In the genomic region with DNA sequence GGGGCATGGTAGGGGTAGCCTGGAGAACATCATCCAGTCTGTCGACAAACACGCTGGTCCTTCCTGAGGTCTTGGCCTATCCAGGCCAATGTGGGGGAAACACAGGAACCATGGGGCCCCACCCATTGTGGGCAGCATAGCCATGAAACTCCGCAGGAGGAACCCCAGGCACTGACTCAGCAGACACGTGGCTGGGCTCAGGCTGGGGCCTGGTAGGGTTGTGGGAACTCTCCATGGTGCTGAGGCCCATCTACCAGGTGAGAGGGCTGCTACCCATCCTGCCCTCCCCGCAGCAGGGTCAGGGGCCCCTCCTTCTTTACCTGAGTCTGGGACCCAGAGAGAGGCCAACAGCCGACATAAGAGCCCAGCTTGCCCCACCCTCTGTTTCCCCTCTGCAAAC, we compare ENCODE assay signal across 8 cellular contexts. TPM values are rescaled to one million over a fixed set of nuclear protein-coding genes. Genes with fewer than 3 reads are reported as not detected.
DNase-seq lines count a peak whose midpoint lies in the region; ATAC-seq, FAIRE-seq and TF ChIP-seq lines count a peak whose summit lies in the region.

No MANE protein-coding gene starts in this region.

- H3K27ac ChIP-seq in OCI-LY7 (ENCODE audit: low read depth, low read length, poor library complexity, severe bottlenecking), result no peak overlapping the region
- no peak overlapping the region for H3K27ac ChIP-seq in keratinocyte (ENCODE audit: control insufficient read depth, insufficient read depth, low read length)

- no TSS peak for BruUV-seq in OCI-LY7 (replicated peaks; lab: Mats Ljungman, UMichigan)

- no peaks in the 10 kb centered on the region for H3K9me2 ChIP-seq in OCI-LY7 (ENCODE audit: insufficient read depth, low read length)

- peak; percentile 26 for FAIRE-seq in keratinocyte (lab: Jason Lieb, UNC)

- dilution Hi-C loops in keratinocyte (cut with MboI; ENCODE audit: extremely low pct_ligation_motif_present, low sequenced_read_pairs), result no loop called here

- intact Hi-C loops in OCI-LY7 (cut with micrococcal nuclease; ENCODE audit: unreplicated experiment), result no loop called here

- H3K27me3 ChIP-seq in keratinocyte (ENCODE audit: control insufficient read depth, extremely low read depth, insufficient read depth, low read length), result peaks cover 38% of the 10 kb centered on the region

- no peaks in the 10 kb centered on the region; the same call in 1 of the 2 replicates for H4K20me1 ChIP-seq in OCI-LY7 (ENCODE audit: insufficient read depth, low read length)
- H4K20me1 ChIP-seq in keratinocyte (ENCODE audit: control insufficient read depth, extremely low read depth, insufficient read depth, low read length), result peaks cover 10% of the 10 kb centered on the region

- H3K27me3 Mint-ChIP-seq in activated T-helper 17 cell treated with anti-CD3 and anti-CD28 coated beads, Interleukin-2, amount 50 U/mL, for 72 hours, result peaks cover 15% of the 10 kb centered on the region

- TF ChIP-seq CTCF in GM13977 (IDR thresholded peaks at IDR 0.05; ENCODE audit: extremely low read depth, insufficient read depth, missing control alignments) (no peak), OCI-LY7 (conservative IDR thresholded peaks at IDR 0.05; ENCODE audit: low read length) (no peak), keratinocyte (optimal IDR thresholded peaks at IDR 0.05 in 1 of 3, IDR thresholded peaks at IDR 0.05 in 1 of 3, conservative IDR thresholded peaks at IDR 0.05 in 1 of 3; ENCODE audit: extremely low read depth in 1 of 3, insufficient read depth in 2 of 3, low read length in 3 of 3) (no peak)

- H3K4me3 Mint-ChIP-seq in activated T-helper 17 cell treated with anti-CD3 and anti-CD28 coated beads, Interleukin-2, amount 50 U/mL, for 72 hours, result no peak overlapping the region

- H3K4me3 ChIP-seq in OCI-LY7 (ENCODE audit: low read depth, low read length, poor library complexity, severe bottlenecking) (no peak overlapping the region), keratinocyte (ENCODE audit: control insufficient read depth in 2 of 3, extremely low read depth in 1 of 3, insufficient read depth in 2 of 3, low read depth in 1 of 3, low read length in 3 of 3) (no peak overlapping the region)

- H3K4me1 ChIP-seq in OCI-LY7 (ENCODE audit: insufficient read depth, low read length, poor library complexity, severe bottlenecking), result no peaks in the 10 kb centered on the region
- peaks cover 7% of the 10 kb centered on the region for H3K4me1 ChIP-seq in keratinocyte (ENCODE audit: control insufficient read depth, extremely low read depth, insufficient read depth, low read length)

- H3K9me3 ChIP-seq in OCI-LY7 (ENCODE audit: low read length), result no peaks in the 10 kb centered on the region
- H3K9me3 ChIP-seq in keratinocyte (ENCODE audit: control insufficient read depth, low read depth, low read length), result no peaks in the 10 kb centered on the region

- H3K4me2 ChIP-seq in OCI-LY7 (ENCODE audit: low read length) (no peak overlapping the region), keratinocyte (ENCODE audit: control insufficient read depth, extremely low read depth, insufficient read depth, low read depth, low read length) (no peak overlapping the region)

- peak; percentile 77 for DNase-seq in GM13977 (ENCODE audit: low spot score)
- peak; percentile 34 for DNase-seq in OCI-LY7 (ENCODE audit: low spot score)
- peak; percentile 57 for DNase-seq in keratinocyte (ENCODE audit: low read depth, low spot score)
- DNase-seq in stimulated activated CD8-positive, alpha-beta memory T cell treated with anti-CD3 and anti-CD28 coated beads, Interleukin-2, amount 100 ng/mL, for 48 hours (ENCODE audit: low read depth in 2 of 2), result peak; percentile 62 to 68
- no peak for DNase-seq in cerebellar nuclear complex (lab: John Stamatoyannopoulos, UW)
- DNase-seq in NCI-H345 (lab: John Stamatoyannopoulos, UW), result no peak

- H3K36me3 Mint-ChIP-seq in activated T-helper 17 cell treated with anti-CD3 and anti-CD28 coated beads, Interleukin-2, amount 50 U/mL, for 72 hours (ENCODE audit: low read depth), result no peaks in the 10 kb centered on the region

- peak; percentile 90 for ATAC-seq in activated T-helper 17 cell treated with anti-CD3 and anti-CD28 coated beads, Interleukin-2, amount 50 U/mL, for 72 hours (replicated peaks)
- no peak for ATAC-seq in GM21390 (IDR thresholded peaks at IDR 0.05; ENCODE audit: unreplicated experiment)

- H3K9me1 ChIP-seq in keratinocyte (ENCODE audit: control insufficient read depth, extremely low read depth, insufficient read depth, low read length), result no peaks in the 10 kb centered on the region

- H3K36me3 ChIP-seq in OCI-LY7 (ENCODE audit: insufficient read depth, low read length), result no peaks in the 10 kb centered on the region
- no peaks in the 10 kb centered on the region for H3K36me3 ChIP-seq in keratinocyte (ENCODE audit: control insufficient read depth in 2 of 2, extremely low read depth in 1 of 2, insufficient read depth in 2 of 2, low read length in 2 of 2)

- in situ Hi-C loops in GM13977 (cut with MboI; ENCODE audit: low pct_unique_long_range_greater_than_20kb, low sequenced_read_pairs, unreplicated experiment), result no loop called here

- no peak overlapping the region for H3K27ac Mint-ChIP-seq in activated T-helper 17 cell treated with anti-CD3 and anti-CD28 coated beads, Interleukin-2, amount 50 U/mL, for 72 hours

- H3K4me1 Mint-ChIP-seq in activated T-helper 17 cell treated with anti-CD3 and anti-CD28 coated beads, Interleukin-2, amount 50 U/mL, for 72 hours, result no peaks in the 10 kb centered on the region

- H2AFZ ChIP-seq in OCI-LY7 (ENCODE audit: low read length) (no peak overlapping the region), keratinocyte (ENCODE audit: control insufficient read depth, low read length) (no peak overlapping the region)

- POLR2A ChIA-PET in OCI-LY7 (lab: Charles Lee), result no interaction called here

- H3K9me3 Mint-ChIP-seq in activated T-helper 17 cell treated with anti-CD3 and anti-CD28 coated beads, Interleukin-2, amount 50 U/mL, for 72 hours, result no peaks in the 10 kb centered on the region

- CTCF ChIA-PET in OCI-LY7 (lab: Charles Lee; ENCODE audit: unreplicated experiment), result no interaction called here

- no peak overlapping the region for H3K9ac ChIP-seq in keratinocyte (ENCODE audit: control insufficient read depth, extremely low read depth, insufficient read depth, low read length)

- H3K79me2 ChIP-seq in OCI-LY7 (ENCODE audit: insufficient read depth, low read depth, low read length), result no peaks in the 10 kb centered on the region
- H3K79me2 ChIP-seq in keratinocyte (ENCODE audit: control insufficient read depth, insufficient read depth, low read length), result no peaks in the 10 kb centered on the region

RNA-seq across cellular contexts. Expression of gene CACNA2D2, which starts 22.6 kb away (rescaled TPM):
- 0.09 TPM in 1 of 2 replicates, not detected in the other for total RNA-seq in OCI-LY7 (2014; rRNA removed; shearing (Covaris generic))
- total RNA-seq in OCI-LY7 (2022), result 0.21 and 0.28 TPM in 2 replicates
- 1 to 10 TPM in 1 of 2 donors, under 1 TPM in 1; 0.50 to 5.0 TPM for total RNA-seq in activated T-helper 17 cell treated with anti-CD3 and anti-CD28 coated beads, Interleukin-2, amount 50 U/mL, for 72 hours
- polyA plus RNA-seq in keratinocyte, result 0.02 to 0.04 TPM (median 0.04 TPM) in 3 replicates
- polyA plus RNA-seq in keratinocyte (2011; ENCODE audit: low read depth), result not detected
- polyA plus RNA-seq in keratinocyte (2011; cell fraction: cytosol; rRNA removed), result 0.02 and 0.03 TPM in 2 replicates
- polyA plus RNA-seq in keratinocyte (2011; cell fraction: nucleus; rRNA removed), result 0.07 and 0.08 TPM in 2 replicates
- polyA plus RNA-seq in keratinocyte (2012; ENCODE audit: low replicate concordance), result 0.20 TPM in 1 of 2 replicates, not detected in the other
- 0.23 TPM in 1 of 3 replicates, not detected in the others for polyA minus RNA-seq in keratinocyte
- not detected for polyA minus RNA-seq in keratinocyte (2011; cell fraction: cytosol; rRNA and poly(A)+ RNA removed)
- polyA minus RNA-seq in keratinocyte (2011; cell fraction: nucleus; rRNA and poly(A)+ RNA removed), result not detected in 2 replicates

RNA-seq across cellular contexts. Expression of gene C3orf18, which starts 41.6 kb away (rescaled TPM):
- 3.9 and 8.0 TPM in 2 replicates for total RNA-seq in OCI-LY7 (2014; rRNA removed; shearing (Covaris generic))
- total RNA-seq in OCI-LY7 (2022), result 8.0 and 9.5 TPM in 2 replicates
- 10 to 100 TPM; 17.3 to 50.8 TPM for total RNA-seq in activated T-helper 17 cell treated with anti-CD3 and anti-CD28 coated beads, Interleukin-2, amount 50 U/mL, for 72 hours
- polyA plus RNA-seq in keratinocyte, result 1.4 to 2.6 TPM (median 1.4 TPM) in 3 replicates
- 0.30 TPM for polyA plus RNA-seq in keratinocyte (2011; ENCODE audit: low read depth)
- polyA plus RNA-seq in keratinocyte (2011; cell fraction: cytosol; rRNA removed), result 0.56 and 1.3 TPM in 2 replicates
- polyA plus RNA-seq in keratinocyte (2011; cell fraction: nucleus; rRNA removed), result 2.2 and 2.8 TPM in 2 replicates
- 0.14 and 0.92 TPM in 2 replicates for polyA plus RNA-seq in keratinocyte (2012; ENCODE audit: low replicate concordance)
- 1.4 to 4.5 TPM (median 3.9 TPM) in 3 replicates for polyA minus RNA-seq in keratinocyte
- not detected for polyA minus RNA-seq in keratinocyte (2011; cell fraction: cytosol; rRNA and poly(A)+ RNA removed)
- 0.32 and 0.93 TPM in 2 replicates for polyA minus RNA-seq in keratinocyte (2011; cell fraction: nucleus; rRNA and poly(A)+ RNA removed)

RNA-seq across cellular contexts. Expression of gene HEMK1, which starts 43.3 kb away (rescaled TPM):
- total RNA-seq in OCI-LY7 (2014; rRNA removed; shearing (Covaris generic)), result 18.9 and 19.3 TPM in 2 replicates
- 27.4 and 30.1 TPM in 2 replicates for total RNA-seq in OCI-LY7 (2022)
- total RNA-seq in activated T-helper 17 cell treated with anti-CD3 and anti-CD28 coated beads, Interleukin-2, amount 50 U/mL, for 72 hours, result 10 to 100 TPM; 47.5 to 99.2 TPM
- 12.9 to 19.5 TPM (median 13.0 TPM) in 3 replicates for polyA plus RNA-seq in keratinocyte
- 0.74 TPM for polyA plus RNA-seq in keratinocyte (2011; ENCODE audit: low read depth)
- polyA plus RNA-seq in keratinocyte (2011; cell fraction: cytosol; rRNA removed), result 7.4 and 12.2 TPM in 2 replicates
- 32.6 and 40.2 TPM in 2 replicates for polyA plus RNA-seq in keratinocyte (2011; cell fraction: nucleus; rRNA removed)
- polyA plus RNA-seq in keratinocyte (2012; ENCODE audit: low replicate concordance), result 10.1 and 15.6 TPM in 2 replicates
- polyA minus RNA-seq in keratinocyte, result 9.7 to 14.6 TPM (median 12.7 TPM) in 3 replicates
- 8.6 TPM for polyA minus RNA-seq in keratinocyte (2011; cell fraction: cytosol; rRNA and poly(A)+ RNA removed)
- polyA minus RNA-seq in keratinocyte (2011; cell fraction: nucleus; rRNA and poly(A)+ RNA removed), result 6.4 and 8.7 TPM in 2 replicates

Comparison
In these comparisons a context has a peak if more than half of its experiments do, and no peak if none do; other contexts are left out.
1. DNase-seq: peak in GM13977 (single experiment), OCI-LY7 (single experiment), keratinocyte (single experiment) and stimulated activated CD8-positive, alpha-beta memory T cell treated with anti-CD3 and anti-CD28 coated beads, Interleukin-2, amount 100 ng/mL, for 48 hours (2 of 2); none in cerebellar nuclear complex (0 of 2) and NCI-H345 (single experiment).